11 cellular contexts compared by ENCODE assay signal in the genomic region with DNA sequence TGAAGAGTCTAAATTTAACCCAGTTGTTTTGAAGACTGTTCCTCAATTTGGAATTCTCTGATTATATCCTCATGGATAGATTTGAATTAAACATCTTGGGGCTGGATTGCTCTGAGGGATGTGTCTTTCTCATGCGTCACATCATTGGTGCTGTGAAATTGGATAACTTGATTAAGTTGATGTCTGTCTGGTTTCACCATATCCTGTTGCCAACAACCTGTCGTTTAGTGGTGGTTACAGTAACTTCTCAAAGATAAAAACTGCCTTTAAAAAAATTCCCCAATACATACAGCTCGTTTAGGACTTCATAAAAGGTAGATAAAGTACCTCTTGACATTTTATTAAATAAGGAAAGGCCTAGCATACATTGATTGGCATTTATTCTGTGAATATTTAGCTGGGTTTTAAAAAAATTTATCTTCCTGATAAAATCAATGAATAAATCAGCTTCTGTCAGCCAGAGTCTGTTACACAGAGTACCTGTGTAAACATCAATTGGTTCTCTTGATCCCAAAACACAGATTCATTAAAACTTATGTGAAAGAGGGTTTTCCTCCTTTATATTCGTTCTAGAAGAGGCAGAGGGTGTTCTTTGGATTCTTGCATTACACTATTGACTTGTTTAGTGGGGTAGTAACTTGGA. TPM values are rescaled to one million over a fixed set of nuclear protein-coding genes. Genes with fewer than 3 reads are reported as not detected.
DNase-seq lines count a peak whose midpoint lies in the region; ATAC-seq, FAIRE-seq and TF ChIP-seq lines count a peak whose summit lies in the region.
"Had no signal": no experiment of that assay in that cellular context is flagged by ENCODE, and none has a peak within 500 bp of the region (broad histone marks: within the 10 kb centered on the region; RNA-seq: fewer than 3 reads in every experiment).

No MANE protein-coding gene starts in this region.

- H3K27ac ChIP-seq in HepG2 (ENCODE audit: extremely low read length, insufficient read depth, low read length) (peak overlapping the region; percentile 46), vagina (peak overlapping the region; percentile 13), WERI-Rb-1 (no peak overlapping the region)

- in situ Hi-C loops in HepG2 (cut with HindIII; ENCODE audit: extremely low pct_ligation_motif_present, low pct_unique_long_range_greater_than_20kb) = no loop called here

- POLR2A ChIA-PET in HepG2 (lab: Yijun Ruan, JAX) = interaction anchor here (1.6 kb wide), 1 partner anchor 11 kb away, joined by 8 read pairs; a partner anchor contains a TSS

- peaks cover 6% of the 10 kb centered on the region for H3K36me3 Mint-ChIP-seq in activated naive CD8-positive, alpha-beta T cell treated with anti-CD3 and anti-CD28 coated beads for 36 hours

- H3K4me1 Mint-ChIP-seq in activated naive CD8-positive, alpha-beta T cell treated with anti-CD3 and anti-CD28 coated beads for 36 hours = peaks cover 28% of the 10 kb centered on the region

- DNase-seq in Right ventricle myocardium inferior (ENCODE audit: missing footprints) (no peak), cardiac septum (ENCODE audit: low spot score) (no peak), HepG2 (ENCODE audit: low spot score) (no peak), vagina (ENCODE audit: extremely low spot score in 2 of 2) (no peak), SW 1271 (lab: John Stamatoyannopoulos, UW) (no peak), WERI-Rb-1 (no peak)
- DNase-seq in activated naive CD8-positive, alpha-beta T cell treated with anti-CD3 and anti-CD28 coated beads for 36 hours = no peak
- DNase-seq: activated CD8-positive, alpha-beta memory T cell treated with anti-CD3 and anti-CD28 coated beads, Interleukin-2, amount 50 U/mL, for 48 hours; MM.1S had no signal

- H3K27me3 ChIP-seq in HepG2 (ENCODE audit: control insufficient read depth in 1 of 2, insufficient read depth in 2 of 2, low read length in 2 of 2) (no peaks in the 10 kb centered on the region), vagina (no peaks in the 10 kb centered on the region), WERI-Rb-1 (ENCODE audit: insufficient read depth, low read depth, severe bottlenecking) (no peaks in the 10 kb centered on the region)

- H3K36me3 ChIP-seq in HepG2 (replicated peaks in 1 of 2; ENCODE audit: control insufficient read depth in 1 of 2, insufficient read depth in 2 of 2, low read length in 2 of 2) = peaks cover 0 to 10% of the 10 kb centered on the region in 2 experiments; a peak in 1 of 5 replicates
- H3K36me3 ChIP-seq in vagina = peaks cover 0 to 1% of the 10 kb centered on the region in 2 donors
- H3K36me3 ChIP-seq in WERI-Rb-1 = peaks cover 7% of the 10 kb centered on the region

- H2AFZ ChIP-seq in HepG2 (ENCODE audit: low read length) = no peak overlapping the region

- H3K9me3 ChIP-seq in HepG2 (ENCODE audit: low read length) = no peaks in the 10 kb centered on the region
- no peaks in the 10 kb centered on the region for H3K9me3 ChIP-seq in vagina
- H3K9me3 ChIP-seq in WERI-Rb-1 (ENCODE audit: severe bottlenecking) = no peaks in the 10 kb centered on the region

- H3K4me3 ChIP-seq in HepG2 (replicated peaks in 1 of 3; ENCODE audit: insufficient read depth in 1 of 3, low read depth in 2 of 3, low read length in 3 of 3) (no peak overlapping the region), vagina (no peak overlapping the region), WERI-Rb-1 (ENCODE audit: low read depth, low read length) (no peak overlapping the region)

- FAIRE-seq in HepG2 (lab: Jason Lieb, UNC) = no peak
- FAIRE-seq: GM19239 had no signal

- no peak overlapping the region for H3K4me3 Mint-ChIP-seq in activated naive CD8-positive, alpha-beta T cell treated with anti-CD3 and anti-CD28 coated beads for 36 hours

- intact Hi-C loops in Right ventricle myocardium inferior (cut with DNase I) = no loop called here
- intact Hi-C loops in cardiac septum (cut with DNase I) = no loop called here
- intact Hi-C loops in HepG2 (cut with micrococcal nuclease; ENCODE audit: unreplicated experiment) = no loop called here
- intact Hi-C loops in vagina (cut with DNase I) = no loop called here

- no peak for TF ChIP-seq CTCF in HepG2 (CRISPR knock-in tag; IDR thresholded peaks at IDR 0.05)
- TF ChIP-seq CTCF in vagina (IDR thresholded peaks at IDR 0.05) = no peak
- TF ChIP-seq CTCF in WERI-Rb-1 (IDR thresholded peaks at IDR 0.05; ENCODE audit: low read depth, low read length) = no peak

- H3K4me2 ChIP-seq in HepG2 (ENCODE audit: low read depth, low read length) = peak overlapping the region; percentile 44; the same call in 1 of the 2 replicates

- CTCF ChIA-PET in HepG2 (lab: Yijun Ruan, JAX; ENCODE audit: low intra/inter-chr PET ratio, low total read pairs) = no interaction called here

- peak; percentile 38 for ATAC-seq in Right ventricle myocardium inferior
- ATAC-seq in HepG2 = no peak
- no peak for ATAC-seq in GM21737 (IDR thresholded peaks at IDR 0.05; ENCODE audit: unreplicated experiment)

- H3K9ac ChIP-seq in HepG2 (ENCODE audit: insufficient read depth, low read depth, low read length) = no peak overlapping the region

- no peaks in the 10 kb centered on the region for H3K9me3 Mint-ChIP-seq in activated naive CD8-positive, alpha-beta T cell treated with anti-CD3 and anti-CD28 coated beads for 36 hours

- peaks cover 72% of the 10 kb centered on the region for H3K79me2 ChIP-seq in HepG2 (ENCODE audit: insufficient read depth, low read length)

- no TSS peak for BruUV-seq in HepG2 (replicated peaks; lab: Mats Ljungman, UMichigan)

- H3K4me1 ChIP-seq in HepG2 (ENCODE audit: insufficient read depth, low read length) = peaks cover 58% of the 10 kb centered on the region
- peaks cover 52% of the 10 kb centered on the region for H3K4me1 ChIP-seq in vagina

- H3K27me3 Mint-ChIP-seq in activated naive CD8-positive, alpha-beta T cell treated with anti-CD3 and anti-CD28 coated beads for 36 hours = no peaks in the 10 kb centered on the region

- no peaks in the 10 kb centered on the region for H4K20me1 ChIP-seq in HepG2 (ENCODE audit: insufficient read depth, low read length)

- peak overlapping the region; percentile 65 for H3K27ac Mint-ChIP-seq in activated naive CD8-positive, alpha-beta T cell treated with anti-CD3 and anti-CD28 coated beads for 36 hours

- 73% methylated on average over 4 of the region's 4 CpGs for WGBS in HepG2 (ENCODE audit: low lambda C conversion rate)

- no peak for TF ChIP-seq EP300 in HepG2 (IDR thresholded peaks at IDR 0.05; ENCODE audit: low read depth in 2 of 2, low read length in 2 of 2)
- no peak for TF ChIP-seq EP300 in HepG2 (CRISPR knock-in tag; IDR thresholded peaks at IDR 0.05; ENCODE audit: borderline replicate concordance)

- TF ChIP-seq RAD21 in HepG2 (CRISPR knock-in tag; IDR thresholded peaks at IDR 0.05) = no peak

- TF ChIP-seq POLR2A in HepG2 (IDR thresholded peaks at IDR 0.05; ENCODE audit: insufficient read depth in 1 of 2, low read depth in 2 of 2, low read length in 2 of 2) (no peak), vagina (IDR thresholded peaks at IDR 0.05) (no peak)

RNA-seq across cellular contexts. Expression of a gene that starts 10.5 kb away (rescaled TPM):
- 23.6 TPM for total RNA-seq in Right ventricle myocardium inferior
- 19.4 TPM for total RNA-seq in cardiac septum
- total RNA-seq in activated naive CD8-positive, alpha-beta T cell treated with anti-CD3 and anti-CD28 coated beads for 36 hours = 10 to 100 TPM; 33.8 to 34.8 TPM
- 31.0 and 41.1 TPM in 2 replicates for total RNA-seq in HepG2 (2016; rRNA removed; fragmentation: Illumina TruSeq; extraction: Trizol)
- total RNA-seq in HepG2 (2016; cell fraction: cytosol; rRNA removed; fragmentation: Illumina TruSeq; extraction: Trizol; ENCODE audit: low read depth) = 9.9 and 16.6 TPM in 2 replicates
- 31.6 and 44.5 TPM in 2 replicates for total RNA-seq in HepG2 (2016; cell fraction: insoluble cytoplasmic fraction; rRNA removed; fragmentation: Illumina TruSeq; extraction: Trizol)
- 21.3 and 21.4 TPM in 2 replicates for total RNA-seq in HepG2 (2016; cell fraction: membrane; rRNA removed; fragmentation: Illumina TruSeq; extraction: Trizol)
- 13.8 and 14.1 TPM in 2 replicates for total RNA-seq in HepG2 (2016; cell fraction: nucleus; rRNA removed; fragmentation: Illumina TruSeq; extraction: Trizol)
- polyA plus RNA-seq in HepG2 (2011; rRNA removed) = 22.7 and 27.7 TPM in 2 replicates
- polyA plus RNA-seq in HepG2 (2011; cell fraction: cytosol; rRNA removed) = 27.6 and 28.2 TPM in 2 replicates
- polyA plus RNA-seq in HepG2 (2011; cell fraction: nucleus; rRNA removed) = 10.8 and 14.7 TPM in 2 replicates
- 20.8 and 22.7 TPM in 2 replicates for polyA plus RNA-seq in HepG2 (2012)
- polyA plus RNA-seq in HepG2 (2016; cell fraction: cytosol; fragmentation: Illumina TruSeq; extraction: Trizol; ENCODE audit: low read depth) = 5.1 and 5.2 TPM in 2 replicates
- polyA plus RNA-seq in HepG2 (2016; cell fraction: insoluble cytoplasmic fraction; fragmentation: Illumina TruSeq; extraction: Trizol; ENCODE audit: low read depth) = 28.2 and 29.7 TPM in 2 replicates
- 10.6 and 11.6 TPM in 2 replicates for polyA plus RNA-seq in HepG2 (2016; cell fraction: membrane; fragmentation: Illumina TruSeq; extraction: Trizol; ENCODE audit: low read depth)
- polyA plus RNA-seq in HepG2 (2016; cell fraction: nucleus; fragmentation: Illumina TruSeq; extraction: Trizol; ENCODE audit: insufficient read depth, low read depth) = 16.1 and 23.0 TPM in 2 replicates
- 20.8 and 22.0 TPM in 2 replicates for polyA minus RNA-seq in HepG2 (2011; rRNA and poly(A)+ RNA removed; ENCODE audit: low replicate concordance)
- polyA minus RNA-seq in HepG2 (2011; cell fraction: cytosol; rRNA and poly(A)+ RNA removed) = 20.6 and 22.6 TPM in 2 replicates
- polyA minus RNA-seq in HepG2 (2011; cell fraction: nucleus; rRNA and poly(A)+ RNA removed) = 18.3 and 21.8 TPM in 2 replicates
- total RNA-seq in vagina = 56.5 TPM

RNA-seq across cellular contexts. Expression of a gene that starts 49.6 kb away (rescaled TPM):
- total RNA-seq in Right ventricle myocardium inferior (11.8 TPM), cardiac septum (11.7 TPM), HepG2 (2016; rRNA removed; fragmentation: Illumina TruSeq; extraction: Trizol) (63.8 and 71.4 TPM in 2 replicates), vagina (24.6 TPM)
- 10 to 100 TPM; 19.0 to 22.8 TPM for total RNA-seq in activated naive CD8-positive, alpha-beta T cell treated with anti-CD3 and anti-CD28 coated beads for 36 hours
- 10.8 and 15.3 TPM in 2 replicates for total RNA-seq in HepG2 (2016; cell fraction: cytosol; rRNA removed; fragmentation: Illumina TruSeq; extraction: Trizol; ENCODE audit: low read depth)
- 60.6 and 73.6 TPM in 2 replicates for total RNA-seq in HepG2 (2016; cell fraction: insoluble cytoplasmic fraction; rRNA removed; fragmentation: Illumina TruSeq; extraction: Trizol)
- total RNA-seq in HepG2 (2016; cell fraction: membrane; rRNA removed; fragmentation: Illumina TruSeq; extraction: Trizol) = 20.5 and 23.7 TPM in 2 replicates
- 55.0 and 59.3 TPM in 2 replicates for total RNA-seq in HepG2 (2016; cell fraction: nucleus; rRNA removed; fragmentation: Illumina TruSeq; extraction: Trizol)
- polyA plus RNA-seq in HepG2 (2011; rRNA removed) = 96.5 and 146 TPM in 2 replicates
- 66.0 and 85.0 TPM in 2 replicates for polyA plus RNA-seq in HepG2 (2011; cell fraction: cytosol; rRNA removed)
- 457 and 482 TPM in 2 replicates for polyA plus RNA-seq in HepG2 (2011; cell fraction: nucleus; rRNA removed)
- polyA plus RNA-seq in HepG2 (2012) = 39.6 and 57.0 TPM in 2 replicates
- 11.1 and 12.7 TPM in 2 replicates for polyA plus RNA-seq in HepG2 (2016; cell fraction: cytosol; fragmentation: Illumina TruSeq; extraction: Trizol; ENCODE audit: low read depth)
- 58.1 and 62.4 TPM in 2 replicates for polyA plus RNA-seq in HepG2 (2016; cell fraction: insoluble cytoplasmic fraction; fragmentation: Illumina TruSeq; extraction: Trizol; ENCODE audit: low read depth)
- 16.6 and 18.5 TPM in 2 replicates for polyA plus RNA-seq in HepG2 (2016; cell fraction: membrane; fragmentation: Illumina TruSeq; extraction: Trizol; ENCODE audit: low read depth)
- 139 and 142 TPM in 2 replicates for polyA plus RNA-seq in HepG2 (2016; cell fraction: nucleus; fragmentation: Illumina TruSeq; extraction: Trizol; ENCODE audit: insufficient read depth, low read depth)
- polyA minus RNA-seq in HepG2 (2011; rRNA and poly(A)+ RNA removed; ENCODE audit: low replicate concordance) = 24.9 and 94.0 TPM in 2 replicates
- 24.2 and 27.0 TPM in 2 replicates for polyA minus RNA-seq in HepG2 (2011; cell fraction: cytosol; rRNA and poly(A)+ RNA removed)
- 42.9 and 53.5 TPM in 2 replicates for polyA minus RNA-seq in HepG2 (2011; cell fraction: nucleus; rRNA and poly(A)+ RNA removed)
